ENCODE assay signal across 3 cellular contexts in the genomic region with DNA sequence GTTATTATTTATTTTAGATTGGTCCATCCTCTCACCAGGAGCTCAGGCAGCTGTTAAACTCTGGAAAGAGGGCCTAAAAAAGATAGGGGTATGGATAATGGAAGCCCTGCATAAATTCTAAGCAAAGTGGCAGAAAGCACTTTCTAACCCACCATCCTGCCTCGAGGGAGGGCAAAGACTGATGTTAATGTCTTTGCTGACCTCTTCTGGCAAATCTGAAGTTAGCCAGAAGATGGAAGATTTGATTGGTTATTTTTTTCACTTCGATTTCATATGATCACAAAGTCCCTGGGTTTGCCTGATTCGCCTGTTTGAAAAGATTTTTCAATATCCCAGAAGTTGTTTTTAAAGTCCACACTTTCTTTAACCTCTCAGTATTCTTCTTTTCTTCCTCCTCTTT.
TF ChIP-seq lines count a peak whose summit lies in the region.

No MANE protein-coding gene starts in this region.

TF ChIP-seq in liver, 16 proteins besides CTCF, POLR2A, EP300 and RAD21:
- TF ChIP-seq, protein P1, sequence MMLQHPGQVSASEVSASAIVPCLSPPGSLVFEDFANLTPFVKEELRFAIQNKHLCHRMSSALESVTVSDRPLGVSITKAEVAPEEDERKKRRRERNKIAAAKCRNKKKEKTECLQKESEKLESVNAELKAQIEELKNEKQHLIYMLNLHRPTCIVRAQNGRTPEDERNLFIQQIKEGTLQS (IDR thresholded peaks at IDR 0.05) = no peak
- no peak for TF ChIP-seq HNF4G (IDR thresholded peaks at IDR 0.05)
- TF ChIP-seq YY1 (IDR thresholded peaks at IDR 0.05) = no peak
- TF ChIP-seq, protein P2, sequence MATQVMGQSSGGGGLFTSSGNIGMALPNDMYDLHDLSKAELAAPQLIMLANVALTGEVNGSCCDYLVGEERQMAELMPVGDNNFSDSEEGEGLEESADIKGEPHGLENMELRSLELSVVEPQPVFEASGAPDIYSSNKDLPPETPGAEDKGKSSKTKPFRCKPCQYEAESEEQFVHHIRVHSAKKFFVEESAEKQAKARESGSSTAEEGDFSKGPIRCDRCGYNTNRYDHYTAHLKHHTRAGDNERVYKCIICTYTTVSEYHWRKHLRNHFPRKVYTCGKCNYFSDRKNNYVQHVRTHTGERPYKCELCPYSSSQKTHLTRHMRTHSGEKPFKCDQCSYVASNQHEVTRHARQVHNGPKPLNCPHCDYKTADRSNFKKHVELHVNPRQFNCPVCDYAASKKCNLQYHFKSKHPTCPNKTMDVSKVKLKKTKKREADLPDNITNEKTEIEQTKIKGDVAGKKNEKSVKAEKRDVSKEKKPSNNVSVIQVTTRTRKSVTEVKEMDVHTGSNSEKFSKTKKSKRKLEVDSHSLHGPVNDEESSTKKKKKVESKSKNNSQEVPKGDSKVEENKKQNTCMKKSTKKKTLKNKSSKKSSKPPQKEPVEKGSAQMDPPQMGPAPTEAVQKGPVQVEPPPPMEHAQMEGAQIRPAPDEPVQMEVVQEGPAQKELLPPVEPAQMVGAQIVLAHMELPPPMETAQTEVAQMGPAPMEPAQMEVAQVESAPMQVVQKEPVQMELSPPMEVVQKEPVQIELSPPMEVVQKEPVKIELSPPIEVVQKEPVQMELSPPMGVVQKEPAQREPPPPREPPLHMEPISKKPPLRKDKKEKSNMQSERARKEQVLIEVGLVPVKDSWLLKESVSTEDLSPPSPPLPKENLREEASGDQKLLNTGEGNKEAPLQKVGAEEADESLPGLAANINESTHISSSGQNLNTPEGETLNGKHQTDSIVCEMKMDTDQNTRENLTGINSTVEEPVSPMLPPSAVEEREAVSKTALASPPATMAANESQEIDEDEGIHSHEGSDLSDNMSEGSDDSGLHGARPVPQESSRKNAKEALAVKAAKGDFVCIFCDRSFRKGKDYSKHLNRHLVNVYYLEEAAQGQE (IDR thresholded peaks at IDR 0.05) = no peak
- TF ChIP-seq NR2F2 (IDR thresholded peaks at IDR 0.05) = no peak
- TF ChIP-seq SP1 (IDR thresholded peaks at IDR 0.05) = no peak
- no peak for TF ChIP-seq GABPA (IDR thresholded peaks at IDR 0.05 in 1 of 2, conservative IDR thresholded peaks at IDR 0.05 in 1 of 2)
- TF ChIP-seq, protein P3, sequence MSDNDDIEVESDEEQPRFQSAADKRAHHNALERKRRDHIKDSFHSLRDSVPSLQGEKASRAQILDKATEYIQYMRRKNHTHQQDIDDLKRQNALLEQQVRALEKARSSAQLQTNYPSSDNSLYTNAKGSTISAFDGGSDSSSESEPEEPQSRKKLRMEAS (IDR thresholded peaks at IDR 0.05) = no peak
- no peak for TF ChIP-seq FOXA2 (IDR thresholded peaks at IDR 0.05)
- TF ChIP-seq HNF4A (conservative IDR thresholded peaks at IDR 0.05) = no peak
- TF ChIP-seq EGR1 (IDR thresholded peaks at IDR 0.05; ENCODE audit: low read depth in 2 of 2) = no peak
- TF ChIP-seq FOXA1 (IDR thresholded peaks at IDR 0.05) = no peak
- no peak for TF ChIP-seq JUND (IDR thresholded peaks at IDR 0.05)
- no peak for TF ChIP-seq TAF1 (conservative IDR thresholded peaks at IDR 0.05)
- TF ChIP-seq RXRA (IDR thresholded peaks at IDR 0.05) = no peak
TF ChIP-seq in liver: peak in this region for 0.

TF ChIP-seq in HepG2, 621 proteins besides CTCF, POLR2A, EP300 and RAD21 (continues in another document):
- TF ChIP-seq ZNF460 (CRISPR knock-in tag; IDR thresholded peaks at IDR 0.05; ENCODE audit: borderline replicate concordance) = no peak
- no peak for TF ChIP-seq ZNF549 (CRISPR knock-in tag; IDR thresholded peaks at IDR 0.05)
- no peak for TF ChIP-seq ARNT2 (CRISPR knock-in tag; IDR thresholded peaks at IDR 0.05; ENCODE audit: low read depth)
- TF ChIP-seq RNF2 (conservative IDR thresholded peaks at IDR 0.05; ENCODE audit: low read depth) = no peak
- no peak for TF ChIP-seq ZNF878 (CRISPR knock-in tag; IDR thresholded peaks at IDR 0.05)
- TF ChIP-seq, protein P4, sequence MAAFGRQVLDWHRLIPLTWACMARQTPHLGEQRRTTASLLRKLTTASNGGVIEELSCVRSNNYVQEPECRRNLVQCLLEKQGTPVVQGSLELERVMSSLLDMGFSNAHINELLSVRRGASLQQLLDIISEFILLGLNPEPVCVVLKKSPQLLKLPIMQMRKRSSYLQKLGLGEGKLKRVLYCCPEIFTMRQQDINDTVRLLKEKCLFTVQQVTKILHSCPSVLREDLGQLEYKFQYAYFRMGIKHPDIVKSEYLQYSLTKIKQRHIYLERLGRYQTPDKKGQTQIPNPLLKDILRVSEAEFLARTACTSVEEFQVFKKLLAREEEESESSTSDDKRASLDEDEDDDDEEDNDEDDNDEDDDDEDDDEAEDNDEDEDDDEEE (CRISPR knock-in tag; IDR thresholded peaks at IDR 0.05) = no peak
- TF ChIP-seq, protein P5, sequence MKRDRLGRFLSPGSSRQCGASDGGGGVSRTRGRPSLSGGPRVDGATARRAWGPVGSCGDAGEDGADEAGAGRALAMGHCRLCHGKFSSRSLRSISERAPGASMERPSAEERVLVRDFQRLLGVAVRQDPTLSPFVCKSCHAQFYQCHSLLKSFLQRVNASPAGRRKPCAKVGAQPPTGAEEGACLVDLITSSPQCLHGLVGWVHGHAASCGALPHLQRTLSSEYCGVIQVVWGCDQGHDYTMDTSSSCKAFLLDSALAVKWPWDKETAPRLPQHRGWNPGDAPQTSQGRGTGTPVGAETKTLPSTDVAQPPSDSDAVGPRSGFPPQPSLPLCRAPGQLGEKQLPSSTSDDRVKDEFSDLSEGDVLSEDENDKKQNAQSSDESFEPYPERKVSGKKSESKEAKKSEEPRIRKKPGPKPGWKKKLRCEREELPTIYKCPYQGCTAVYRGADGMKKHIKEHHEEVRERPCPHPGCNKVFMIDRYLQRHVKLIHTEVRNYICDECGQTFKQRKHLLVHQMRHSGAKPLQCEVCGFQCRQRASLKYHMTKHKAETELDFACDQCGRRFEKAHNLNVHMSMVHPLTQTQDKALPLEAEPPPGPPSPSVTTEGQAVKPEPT (CRISPR knock-in tag; IDR thresholded peaks at IDR 0.05; ENCODE audit: low read depth) = no peak
- TF ChIP-seq IRX3 (CRISPR knock-in tag; IDR thresholded peaks at IDR 0.05; ENCODE audit: borderline replicate concordance, low read depth) = no peak
- TF ChIP-seq, protein P6, sequence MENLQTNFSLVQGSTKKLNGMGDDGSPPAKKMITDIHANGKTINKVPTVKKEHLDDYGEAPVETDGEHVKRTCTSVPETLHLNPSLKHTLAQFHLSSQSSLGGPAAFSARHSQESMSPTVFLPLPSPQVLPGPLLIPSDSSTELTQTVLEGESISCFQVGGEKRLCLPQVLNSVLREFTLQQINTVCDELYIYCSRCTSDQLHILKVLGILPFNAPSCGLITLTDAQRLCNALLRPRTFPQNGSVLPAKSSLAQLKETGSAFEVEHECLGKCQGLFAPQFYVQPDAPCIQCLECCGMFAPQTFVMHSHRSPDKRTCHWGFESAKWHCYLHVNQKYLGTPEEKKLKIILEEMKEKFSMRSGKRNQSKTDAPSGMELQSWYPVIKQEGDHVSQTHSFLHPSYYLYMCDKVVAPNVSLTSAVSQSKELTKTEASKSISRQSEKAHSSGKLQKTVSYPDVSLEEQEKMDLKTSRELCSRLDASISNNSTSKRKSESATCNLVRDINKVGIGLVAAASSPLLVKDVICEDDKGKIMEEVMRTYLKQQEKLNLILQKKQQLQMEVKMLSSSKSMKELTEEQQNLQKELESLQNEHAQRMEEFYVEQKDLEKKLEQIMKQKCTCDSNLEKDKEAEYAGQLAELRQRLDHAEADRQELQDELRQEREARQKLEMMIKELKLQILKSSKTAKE (CRISPR knock-in tag; IDR thresholded peaks at IDR 0.05; ENCODE audit: borderline replicate concordance) = no peak
- no peak for TF ChIP-seq ZNF709 (CRISPR knock-in tag; IDR thresholded peaks at IDR 0.05)
- TF ChIP-seq ZNF720 (CRISPR knock-in tag; IDR thresholded peaks at IDR 0.05) = no peak
- no peak for TF ChIP-seq ZNF740 (CRISPR knock-in tag; IDR thresholded peaks at IDR 0.05)
- no peak for TF ChIP-seq NFYC (CRISPR knock-in tag; IDR thresholded peaks at IDR 0.05)
- no peak for TF ChIP-seq ATF5 (CRISPR knock-in tag; IDR thresholded peaks at IDR 0.05; ENCODE audit: low read depth)
- TF ChIP-seq GTF3A (CRISPR knock-in tag; conservative IDR thresholded peaks at IDR 0.05) = no peak
- TF ChIP-seq ZNF317 (CRISPR knock-in tag; IDR thresholded peaks at IDR 0.05) = no peak
- no peak for TF ChIP-seq NPAS2 (CRISPR knock-in tag; IDR thresholded peaks at IDR 0.05; ENCODE audit: borderline replicate concordance)

TF ChIP-seq in H1, 55 proteins besides CTCF, POLR2A, EP300 and RAD21:
- TF ChIP-seq KDM1A (IDR thresholded peaks at IDR 0.05; ENCODE audit: borderline replicate concordance, low read length) (no peak), ASH2L (IDR thresholded peaks at IDR 0.05; ENCODE audit: low read length) (no peak), SIX5 (IDR thresholded peaks at IDR 0.05; ENCODE audit: low read depth, low read length) (no peak), TAF7 (optimal IDR thresholded peaks at IDR 0.05; ENCODE audit: borderline replicate concordance, low read depth, low read length) (no peak), MAFK (IDR thresholded peaks at IDR 0.05; ENCODE audit: low read depth, low read length) (no peak), SIN3A (conservative IDR thresholded peaks at IDR 0.05 in 1 of 2, IDR thresholded peaks at IDR 0.05 in 1 of 2; ENCODE audit: low read depth in 1 of 2, low read length in 2 of 2) (no peak), SUZ12 (IDR thresholded peaks at IDR 0.05; ENCODE audit: low read length) (no peak), RNF2 (IDR thresholded peaks at IDR 0.05; ENCODE audit: borderline replicate concordance, low read depth, low read length, missing control alignments, poor library complexity, severe bottlenecking) (no peak)
- TF ChIP-seq, protein P3 (IDR thresholded peaks at IDR 0.05) = no peak
